Comparison of ENCODE assay signal across 14 cellular contexts in the genomic region with DNA sequence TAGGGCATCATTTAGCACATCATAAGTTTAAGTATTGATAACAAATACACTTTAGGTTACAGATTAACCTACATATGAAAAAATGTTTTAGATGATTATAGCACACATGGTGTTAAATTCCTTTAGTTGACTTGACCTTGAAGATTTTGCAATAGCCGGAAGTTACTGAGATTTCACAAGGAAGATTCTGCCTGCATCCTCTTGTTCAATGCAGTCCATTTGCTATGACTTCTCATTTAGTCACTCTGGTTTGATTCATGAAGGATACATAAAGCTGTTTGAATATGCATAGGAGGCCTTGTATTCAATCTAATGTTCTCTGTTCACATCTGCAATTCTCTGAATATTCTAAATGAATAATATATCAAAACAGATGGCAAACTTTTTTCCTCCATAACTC.
"Had no signal": no experiment of that assay in that cellular context is flagged by ENCODE, and none has a peak within 500 bp of the region (broad histone marks: within the 10 kb centered on the region; RNA-seq: fewer than 3 reads in every experiment).

No MANE protein-coding gene starts in this region.

- H3K4me3 ChIP-seq: gastroesophageal sphincter, left lung, psoas muscle, right lobe of liver, tibial nerve had no signal

- DNase-seq: activated CD4-positive, alpha-beta memory T cell treated with anti-CD3 and anti-CD28 coated beads for 36 hours; activated gamma-delta T cell treated with Interleukin-2 at 50 U/mL for 16 hours; activated naive CD8-positive, alpha-beta T cell treated with anti-CD3 and anti-CD28 coated beads, Interleukin-2, amount 10 ng/mL, durations not matched to agents 7 days and 5 days; activated T-cell treated with anti-CD3 and anti-CD28 coated beads, Interleukin-2, amount 50 U/mL, for 72 hours; cerebellar nuclear complex; dermis blood vessel endothelial cell; left lung; psoas muscle; right lobe of liver; stimulated activated CD4-positive, alpha-beta T cell treated with anti-CD3 and anti-CD28 coated beads, Interleukin-2, amount 100 ng/mL, for 24 hours; stimulated activated naive B cell treated with anti-CD40 and anti-IgM and Interleukin-4, amounts not matched to agents 10 μg/mL and 1 μg/mL and 100 μg/mL, for 72 hours; T-helper 9 cell had no signal
